18 cellular contexts compared by ENCODE assay signal in the genomic region with DNA sequence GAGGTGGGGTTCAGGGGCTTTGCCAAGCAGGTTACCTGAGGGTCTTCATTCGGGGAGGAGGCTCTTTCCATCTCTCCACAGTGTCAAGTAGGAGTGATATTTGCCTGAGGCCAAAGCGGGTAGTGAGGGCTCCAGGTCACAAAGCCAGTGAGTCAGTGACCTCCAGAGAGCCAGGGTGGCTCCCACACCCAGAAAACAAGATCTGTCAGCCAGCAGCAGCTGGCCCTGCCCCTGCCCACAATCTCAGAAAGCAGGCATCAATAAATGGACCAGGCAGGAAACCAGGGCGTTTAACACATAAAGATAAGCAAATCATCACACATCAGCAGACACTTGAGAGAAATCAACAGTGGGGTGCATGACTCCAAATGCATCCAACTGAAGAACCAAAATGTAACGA.
"Had no signal": no experiment of that assay in that cellular context is flagged by ENCODE, and none has a peak within 500 bp of the region (broad histone marks: within the 10 kb centered on the region; RNA-seq: fewer than 3 reads in every experiment).

No MANE protein-coding gene starts in this region.

- H3K27ac Mint-ChIP-seq: activated naive CD8-positive, alpha-beta T cell treated with anti-CD3 and anti-CD28 coated beads, Interleukin-2, amount 50 U/mL, for 24 hours; stimulated activated effector memory CD8-positive, alpha-beta T cell treated with anti-CD3 and anti-CD28 coated beads, Interleukin-12 subunit alpha, Interleukin-12 subunit beta, amount 100 ng/mL, for 72 hours; T-helper 2 cell treated with Interferon-gamma antibody and Interleukin-4, amounts not matched to agents 5 μg/mL and 100 μg/mL, for 36 hours; WTC11 had no signal

- ATAC-seq: activated naive CD8-positive, alpha-beta T cell treated with anti-CD3 and anti-CD28 coated beads, Interleukin-2, amount 50 U/mL, for 24 hours; gastrocnemius medialis; pancreas; stimulated activated effector memory CD8-positive, alpha-beta T cell treated with anti-CD3 and anti-CD28 coated beads, Interleukin-12 subunit alpha, Interleukin-12 subunit beta, amount 100 ng/mL, for 72 hours; WTC11 had no signal

- H3K36me3 Mint-ChIP-seq: stimulated activated effector memory CD8-positive, alpha-beta T cell treated with anti-CD3 and anti-CD28 coated beads, Interleukin-12 subunit alpha, Interleukin-12 subunit beta, amount 100 ng/mL, for 72 hours; WTC11 had no signal

- H3K27ac ChIP-seq: colonic mucosa, gastrocnemius medialis, heart right ventricle, pancreas, thyroid gland, uterus had no signal

- H3K4me3 Mint-ChIP-seq: activated naive CD8-positive, alpha-beta T cell treated with anti-CD3 and anti-CD28 coated beads, Interleukin-2, amount 50 U/mL, for 24 hours; neural crest cell; stimulated activated effector memory CD8-positive, alpha-beta T cell treated with anti-CD3 and anti-CD28 coated beads, Interleukin-12 subunit alpha, Interleukin-12 subunit beta, amount 100 ng/mL, for 72 hours; T-helper 2 cell treated with Interferon-gamma antibody and Interleukin-4, amounts not matched to agents 5 μg/mL and 100 μg/mL, for 36 hours; WTC11 had no signal

- H3K4me2 ChIP-seq: smooth muscle cell had no signal

- H3K4me3 ChIP-seq: colonic mucosa, gastrocnemius medialis, heart right ventricle, pancreas, smooth muscle cell, thyroid gland, uterus had no signal

- H3K4me1 ChIP-seq: colonic mucosa, pancreas, uterus had no signal

- H3K36me3 ChIP-seq: colonic mucosa, gastrocnemius medialis, heart right ventricle, pancreas, thyroid gland, uterus had no signal

- H3K27me3 ChIP-seq: colonic mucosa, gastrocnemius medialis, pancreas, thyroid gland, uterus had no signal

- H3K9me3 Mint-ChIP-seq: activated naive CD8-positive, alpha-beta T cell treated with anti-CD3 and anti-CD28 coated beads, Interleukin-2, amount 50 U/mL, for 24 hours; neural crest cell; stimulated activated effector memory CD8-positive, alpha-beta T cell treated with anti-CD3 and anti-CD28 coated beads, Interleukin-12 subunit alpha, Interleukin-12 subunit beta, amount 100 ng/mL, for 72 hours; T-helper 2 cell treated with Interferon-gamma antibody and Interleukin-4, amounts not matched to agents 5 μg/mL and 100 μg/mL, for 36 hours had no signal

- DNase-seq: activated CD4-positive, alpha-beta T cell treated with anti-CD3 and anti-CD28 coated beads for 48 hours; activated CD8-positive, alpha-beta memory T cell treated with anti-CD3 and anti-CD28 coated beads for 24 hours; activated naive CD4-positive, alpha-beta T cell treated with Interleukin-2 at 50 U/mL for 16 hours; activated naive CD8-positive, alpha-beta T cell treated with anti-CD3 and anti-CD28 coated beads, Interleukin-2, amount 50 U/mL, for 24 hours; colonic mucosa; effector CD4-positive, alpha-beta T cell; gastrocnemius medialis; heart right ventricle; kidney; mesendoderm; pancreas; thyroid gland; uterus had no signal

- H3K9me3 ChIP-seq: colonic mucosa, gastrocnemius medialis, heart right ventricle, pancreas, thyroid gland, uterus had no signal

- H3K4me1 Mint-ChIP-seq: stimulated activated effector memory CD8-positive, alpha-beta T cell treated with anti-CD3 and anti-CD28 coated beads, Interleukin-12 subunit alpha, Interleukin-12 subunit beta, amount 100 ng/mL, for 72 hours had no signal
